ENCODE assay signal across 23 cellular contexts in genomic region chr19:13004273-13004672, GRCh38. TPM values are rescaled to one million over a fixed set of nuclear protein-coding genes. Genes with fewer than 3 reads are reported as not detected.
DNase-seq lines count a peak whose midpoint lies in the region; ATAC-seq, FAIRE-seq and TF ChIP-seq lines count a peak whose summit lies in the region.
"Had no signal": no experiment of that assay in that cellular context is flagged by ENCODE, and none has a peak within 500 bp of the region (broad histone marks: within the 10 kb centered on the region; RNA-seq: fewer than 3 reads in every experiment).

No MANE protein-coding gene starts in this region.

- no peak for TF ChIP-seq EP300 in suprapubic skin (IDR thresholded peaks at IDR 0.05)

- no peak overlapping the region for H3K27ac Mint-ChIP-seq in activated CD4-positive, alpha-beta T cell treated with anti-CD3 and anti-CD28 coated beads, Interleukin-2, amount 10 ng/mL, durations not matched to agents 24 days and 14 days
- H3K27ac Mint-ChIP-seq: activated CD8-positive, alpha-beta memory T cell treated with anti-CD3 and anti-CD28 coated beads, Interleukin-2, amount 10 ng/mL, durations not matched to agents 7 days and 5 days; B cell had no signal

- peaks cover 10% of the 10 kb centered on the region for H3K27me3 Mint-ChIP-seq in activated CD4-positive, alpha-beta T cell treated with anti-CD3 and anti-CD28 coated beads, Interleukin-2, amount 10 ng/mL, durations not matched to agents 24 days and 14 days

- CTCF ChIA-PET in RWPE1 (lab: Yijun Ruan, JAX), result interaction anchor here (1.1 kb wide), 2 partner anchors 39 to 57 kb away, joined by 4 read pairs; no protein-coding TSS in a partner anchor

- H3K4me3 ChIP-seq in bronchial epithelial cell (ENCODE audit: low read depth, low read length) (no peak overlapping the region), mucosa of stomach (ENCODE audit: low read length) (no peak overlapping the region), suprapubic skin (no peak overlapping the region)

- peak; percentile 94 for FAIRE-seq in bronchial epithelial cell (lab: Jason Lieb, UNC)
- FAIRE-seq: D721Med, G401.6 had no signal

- H3K9me3 Mint-ChIP-seq in activated CD4-positive, alpha-beta T cell treated with anti-CD3 and anti-CD28 coated beads, Interleukin-2, amount 10 ng/mL, durations not matched to agents 24 days and 14 days, result no peaks in the 10 kb centered on the region

- peak overlapping the region; percentile 24 for H3K9ac ChIP-seq in mucosa of stomach (ENCODE audit: low read length)

- no peak for DNase-seq in RWPE1 (ENCODE audit: low spot score)
- no peak for DNase-seq in bronchial epithelial cell (ENCODE audit: low read depth)
- DNase-seq in suprapubic skin (ENCODE audit: low spot score in 2 of 2), result peak in 1 of 2 donors; percentile 74
- no peak for DNase-seq in NCI-H187 (lab: John Stamatoyannopoulos, UW)
- DNase-seq in activated CD4-positive, alpha-beta T cell treated with anti-CD3 and anti-CD28 coated beads, Interleukin-2, amount 10 ng/mL, durations not matched to agents 24 days and 14 days, result no peak
- DNase-seq in stimulated activated CD4-positive, alpha-beta T cell treated with anti-CD3 and anti-CD28 coated beads, Interleukin-2, amount 100 ng/mL, for 24 hours, result no peak
- DNase-seq: activated CD4-positive, CD25-positive, alpha-beta regulatory T cell treated with anti-CD3 and anti-CD28 coated beads, Interleukin-2, amount 50 U/mL, for 72 hours; activated CD8-positive, alpha-beta memory T cell treated with anti-CD3 and anti-CD28 coated beads, Interleukin-2, amount 10 ng/mL, durations not matched to agents 7 days and 5 days; activated effector memory CD4-positive, alpha-beta T cell treated with anti-CD3 and anti-CD28 coated beads, Interleukin-2, amount 50 U/mL, for 16 hours; amniotic stem cell; cortex of kidney; immature natural killer cell; IMR-90; NCI-H2029; stimulated activated CD4-positive, alpha-beta T cell treated with anti-CD3 and anti-CD28 coated beads, Interleukin-4, amount 100 ng/mL, for 1 hour had no signal

- H3K27ac ChIP-seq in RWPE1 (peak overlapping the region; percentile 98), suprapubic skin (peak overlapping the region; percentile 97)

- WGBS in suprapubic skin, result 51% methylated on average over 7 of the region's 7 CpGs

- H3K4me1 ChIP-seq in mucosa of stomach (ENCODE audit: control insufficient read depth, insufficient read depth, low read length), result peaks cover 79% of the 10 kb centered on the region
- peaks cover 100% of the 10 kb centered on the region for H3K4me1 ChIP-seq in suprapubic skin

- ATAC-seq in GM19455 (IDR thresholded peaks at IDR 0.05; ENCODE audit: unreplicated experiment), result no peak
- ATAC-seq: activated CD8-positive, alpha-beta memory T cell treated with anti-CD3 and anti-CD28 coated beads, Interleukin-2, amount 10 ng/mL, durations not matched to agents 7 days and 5 days had no signal

- H3K4me3 Mint-ChIP-seq in activated CD4-positive, alpha-beta T cell treated with anti-CD3 and anti-CD28 coated beads, Interleukin-2, amount 10 ng/mL, durations not matched to agents 24 days and 14 days, result no peak overlapping the region
- H3K4me3 Mint-ChIP-seq: activated CD8-positive, alpha-beta memory T cell treated with anti-CD3 and anti-CD28 coated beads, Interleukin-2, amount 10 ng/mL, durations not matched to agents 7 days and 5 days; B cell; immature natural killer cell had no signal

- TF ChIP-seq POLR2A in suprapubic skin (IDR thresholded peaks at IDR 0.05), result no peak

- H3K27me3 ChIP-seq in bronchial epithelial cell (ENCODE audit: control insufficient read depth, insufficient read depth, low read length) (no peaks in the 10 kb centered on the region), mucosa of stomach (ENCODE audit: control insufficient read depth, insufficient read depth, low read length) (no peaks in the 10 kb centered on the region), suprapubic skin (no peaks in the 10 kb centered on the region)

- no peaks in the 10 kb centered on the region for H3K36me3 Mint-ChIP-seq in activated CD4-positive, alpha-beta T cell treated with anti-CD3 and anti-CD28 coated beads, Interleukin-2, amount 10 ng/mL, durations not matched to agents 24 days and 14 days (ENCODE audit: low read depth)
- H3K36me3 Mint-ChIP-seq: activated CD8-positive, alpha-beta memory T cell treated with anti-CD3 and anti-CD28 coated beads, Interleukin-2, amount 10 ng/mL, durations not matched to agents 7 days and 5 days; immature natural killer cell had no signal

- no peaks in the 10 kb centered on the region for H3K4me1 Mint-ChIP-seq in activated CD4-positive, alpha-beta T cell treated with anti-CD3 and anti-CD28 coated beads, Interleukin-2, amount 10 ng/mL, durations not matched to agents 24 days and 14 days
- H3K4me1 Mint-ChIP-seq: activated CD8-positive, alpha-beta memory T cell treated with anti-CD3 and anti-CD28 coated beads, Interleukin-2, amount 10 ng/mL, durations not matched to agents 7 days and 5 days; B cell; immature natural killer cell had no signal

- H3K36me3 ChIP-seq in bronchial epithelial cell (ENCODE audit: control insufficient read depth, insufficient read depth, low read length), result no peaks in the 10 kb centered on the region
- H3K36me3 ChIP-seq in mucosa of stomach (ENCODE audit: control insufficient read depth, insufficient read depth, low read length), result no peaks in the 10 kb centered on the region
- no peaks in the 10 kb centered on the region for H3K36me3 ChIP-seq in suprapubic skin

- TF ChIP-seq CTCF in RWPE1 (conservative IDR thresholded peaks at IDR 0.05; ENCODE audit: low read depth), result no peak
- TF ChIP-seq CTCF in bronchial epithelial cell (IDR thresholded peaks at IDR 0.05; ENCODE audit: insufficient read depth, low read length, severe bottlenecking), result no peak
- TF ChIP-seq CTCF in suprapubic skin (IDR thresholded peaks at IDR 0.05), result no peak

- H3K9me3 ChIP-seq in mucosa of stomach (ENCODE audit: control insufficient read depth, low read length) (no peaks in the 10 kb centered on the region), suprapubic skin (no peaks in the 10 kb centered on the region)

- POLR2A ChIA-PET in RWPE1 (lab: Yijun Ruan, JAX; ENCODE audit: low non-redundant PET), result no interaction called here

- intact Hi-C loops in activated CD4-positive, alpha-beta T cell treated with anti-CD3 and anti-CD28 coated beads, Interleukin-2, amount 10 ng/mL, durations not matched to agents 24 days and 14 days (cut with micrococcal nuclease), result no loop called here

RNA-seq across cellular contexts. Expression of gene NFIX, which starts 9.0 kb away (rescaled TPM):
- total RNA-seq in bronchial epithelial cell (5.4 and 5.8 TPM in 2 replicates), suprapubic skin (100 to 1,000 TPM; 126 to 223 (median 176) TPM)
- total RNA-seq in activated CD4-positive, alpha-beta T cell treated with anti-CD3 and anti-CD28 coated beads, Interleukin-2, amount 10 ng/mL, durations not matched to agents 24 days and 14 days, result 8.3 and 10.4 TPM in 2 replicates
- total RNA-seq: epithelial cell of proximal tubule had no signal

RNA-seq across cellular contexts. Expression of gene DAND5, which starts 34.9 kb away (rescaled TPM):
- total RNA-seq in bronchial epithelial cell, result not detected in 2 replicates
- total RNA-seq in suprapubic skin, result not detected
- 0.12 TPM in 1 of 2 replicates, not detected in the other for total RNA-seq in activated CD4-positive, alpha-beta T cell treated with anti-CD3 and anti-CD28 coated beads, Interleukin-2, amount 10 ng/mL, durations not matched to agents 24 days and 14 days
- total RNA-seq: B cell, IMR-90, mesenteric fat pad, NCI-H460 had no signal

RNA-seq across cellular contexts. Expression of gene GADD45GIP1, which starts 47.2 kb away (rescaled TPM):
- total RNA-seq in bronchial epithelial cell (27.1 and 36.0 TPM in 2 replicates), suprapubic skin (10 to 100 TPM; 20.4 to 31.0 (median 24.8) TPM)
- total RNA-seq in activated CD4-positive, alpha-beta T cell treated with anti-CD3 and anti-CD28 coated beads, Interleukin-2, amount 10 ng/mL, durations not matched to agents 24 days and 14 days, result 32.4 and 34.4 TPM in 2 replicates

RNA-seq across cellular contexts. Expression of gene RAD23A, which starts 58.6 kb away (rescaled TPM):
- total RNA-seq in bronchial epithelial cell (91.1 and 120 TPM in 2 replicates), suprapubic skin (100 to 1,000 TPM in 3 of 4 donors, 10 to 100 TPM in 1; 95.4 to 120 (median 109) TPM)
- 208 and 212 TPM in 2 replicates for total RNA-seq in activated CD4-positive, alpha-beta T cell treated with anti-CD3 and anti-CD28 coated beads, Interleukin-2, amount 10 ng/mL, durations not matched to agents 24 days and 14 days

Comparison
In these comparisons a context has a peak if more than half of its experiments do, and no peak if none do; other contexts are left out.
1. RNA of gene NFIX, which starts 9.0 kb away (total RNA-seq): 126 to 223 TPM in suprapubic skin; 8.3 to 10.4 TPM in activated CD4-positive, alpha-beta T cell treated with anti-CD3 and anti-CD28 coated beads, Interleukin-2, amount 10 ng/mL, durations not matched to agents 24 days and 14 days and 5.4 to 5.8 TPM in bronchial epithelial cell; every median in the first group is over 10 times any median in the second.